In the genomic region with DNA sequence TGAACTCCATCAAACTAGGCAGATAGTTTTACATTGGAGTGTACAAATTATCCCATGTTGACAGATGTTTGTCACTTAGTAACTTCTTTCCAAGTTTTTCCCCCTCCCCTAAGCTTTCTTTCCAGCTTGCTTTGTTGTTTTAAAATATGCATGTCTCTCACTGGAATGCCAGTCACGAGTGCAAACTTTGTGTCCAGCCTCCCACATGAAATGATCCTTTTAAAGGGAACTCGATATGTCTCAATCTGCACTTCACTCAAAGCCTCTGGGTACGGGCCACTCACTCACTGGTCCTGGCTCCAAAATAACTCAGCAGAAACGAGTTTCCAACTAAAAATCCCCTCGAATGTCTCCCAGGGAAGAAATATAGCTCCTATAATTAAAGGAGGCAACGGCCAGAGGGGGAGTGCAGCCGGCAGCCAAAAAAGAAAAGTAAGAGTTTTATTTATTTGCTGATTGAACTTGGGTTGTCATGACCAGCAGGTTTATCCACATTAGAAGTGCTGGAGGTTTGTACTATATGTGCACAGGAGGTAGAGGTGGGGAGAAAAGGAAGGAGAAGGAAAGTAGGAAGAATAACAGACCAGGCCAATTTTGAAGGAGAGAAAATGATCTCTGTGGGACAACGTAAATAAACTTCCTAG, we compare ENCODE assay signal across 1 cellular context.
TF ChIP-seq lines count a peak whose summit lies in the region.

No MANE protein-coding gene starts in this region.

TF ChIP-seq in HepG2, 621 proteins besides CTCF, POLR2A, EP300 and RAD21:
- no peak for TF ChIP-seq MIER2 (CRISPR knock-in tag; IDR thresholded peaks at IDR 0.05)
- TF ChIP-seq BRCA1 (CRISPR knock-in tag; IDR thresholded peaks at IDR 0.05) = no peak
- TF ChIP-seq BHLHE40 (IDR thresholded peaks at IDR 0.05; ENCODE audit: low read length) = peak; percentile 47; the same call in 1 of the 2 replicates
- TF ChIP-seq HOXA3 (CRISPR knock-in tag; IDR thresholded peaks at IDR 0.05) = no peak
TF ChIP-seq in HepG2: peak in this region for 1.
